24 cellular contexts compared by ENCODE assay signal in genomic region chr10:121332353-121332752, GRCh38.
"Had no signal": no experiment of that assay in that cellular context is flagged by ENCODE, and none has a peak within 500 bp of the region (broad histone marks: within the 10 kb centered on the region; RNA-seq: fewer than 3 reads in every experiment).

No MANE protein-coding gene starts in this region.

- H3K4me3 ChIP-seq: coronary artery, esophagus squamous epithelium, lung, mucosa of descending colon, pancreas, thoracic aorta, transverse colon, vagina had no signal

- H3K4me1 Mint-ChIP-seq: naive B cell; stimulated activated effector memory CD8-positive, alpha-beta T cell treated with anti-CD3 and anti-CD28 coated beads, Interleukin-12 subunit alpha, Interleukin-12 subunit beta, amount 100 ng/mL, for 72 hours had no signal

- H3K4me1 ChIP-seq: pancreas, transverse colon, vagina had no signal

- H3K27me3 ChIP-seq: esophagus squamous epithelium, neutrophil, pancreas, transverse colon, vagina had no signal

- H3K27me3 Mint-ChIP-seq: naive B cell had no signal

- FAIRE-seq: endothelial cell of umbilical vein, frontal cortex, kidney, pancreas had no signal

- H3K36me3 Mint-ChIP-seq: mesothelial cell of epicardium; naive B cell; natural killer cell treated with Interleukin-12 subunit alpha and Interleukin-12 subunit beta and Interleukin-15 and Interleukin-18, amount 100 ng/mL, for 72 hours; stimulated activated effector memory CD8-positive, alpha-beta T cell treated with anti-CD3 and anti-CD28 coated beads, Interleukin-12 subunit alpha, Interleukin-12 subunit beta, amount 100 ng/mL, for 72 hours had no signal

- DNase-seq: dermis blood vessel endothelial cell; effector memory CD4-positive, alpha-beta T cell; erythroblast; esophagus squamous epithelium; kidney; mesenchymal stem cell; mucosa of descending colon; naive B cell; pancreas; stimulated activated CD4-positive, alpha-beta T cell treated with anti-CD3 and anti-CD28 coated beads, Interleukin-2, amount 100 ng/mL, for 24 hours; stimulated activated CD4-positive, alpha-beta T cell treated with anti-CD3 and anti-CD28 coated beads, Interleukin-4, amount 100 ng/mL, for 24 hours; stimulated activated naive CD8-positive, alpha-beta T cell treated with anti-CD3 and anti-CD28 coated beads, Interleukin-15, Interleukin-2, amounts not matched to agents 100 U/mL and 50 U/mL, for 24 hours; transverse colon had no signal

- H3K27ac ChIP-seq: coronary artery, neutrophil, pancreas, thoracic aorta, transverse colon, vagina had no signal

- H3K4me3 Mint-ChIP-seq: mesothelial cell of epicardium; naive B cell; natural killer cell treated with Interleukin-12 subunit alpha and Interleukin-12 subunit beta and Interleukin-15 and Interleukin-18, amount 100 ng/mL, for 72 hours; neural crest cell; stimulated activated effector memory CD8-positive, alpha-beta T cell treated with anti-CD3 and anti-CD28 coated beads, Interleukin-12 subunit alpha, Interleukin-12 subunit beta, amount 100 ng/mL, for 72 hours had no signal

- H3K27ac Mint-ChIP-seq: mesothelial cell of epicardium; naive B cell; natural killer cell treated with Interleukin-12 subunit alpha and Interleukin-12 subunit beta and Interleukin-15 and Interleukin-18, amount 100 ng/mL, for 72 hours; stimulated activated effector memory CD8-positive, alpha-beta T cell treated with anti-CD3 and anti-CD28 coated beads, Interleukin-12 subunit alpha, Interleukin-12 subunit beta, amount 100 ng/mL, for 72 hours had no signal

- H3K9me3 ChIP-seq: esophagus squamous epithelium, mucosa of descending colon, neutrophil, pancreas, thoracic aorta, transverse colon, vagina had no signal

- H3K9me3 Mint-ChIP-seq: mesothelial cell of epicardium had no signal

- H3K36me3 ChIP-seq: esophagus squamous epithelium, neutrophil, pancreas, thoracic aorta, transverse colon, vagina had no signal
